In genomic region chr7:803243-803635, GRCh38 we compare ENCODE assay signal across 21 cellular contexts. TPM values are rescaled to one million over a fixed set of nuclear protein-coding genes. Genes with fewer than 3 reads are reported as not detected.
A peak's percentile ranks its signal among the peaks of the same experiment; 100 is the strongest.
DNase-seq lines count a peak whose midpoint lies in the region; ATAC-seq and TF ChIP-seq lines count a peak whose summit lies in the region.
"Had no signal": no experiment of that assay in that cellular context is flagged by ENCODE, and none has a peak within 500 bp of the region (broad histone marks: within the 10 kb centered on the region; RNA-seq: fewer than 3 reads in every experiment).

No MANE protein-coding gene starts in this region.

- H3K9me3 ChIP-seq in BLaER1, result peaks cover 30% of the 10 kb centered on the region
- no peaks in the 10 kb centered on the region for H3K9me3 ChIP-seq in SK-N-MC (ENCODE audit: low read depth, low read length)
- no peaks in the 10 kb centered on the region for H3K9me3 ChIP-seq in thoracic aorta
- no peaks in the 10 kb centered on the region for H3K9me3 ChIP-seq in smooth muscle cell (replicated peaks; ENCODE audit: low read depth)
- H3K9me3 ChIP-seq: esophagus squamous epithelium, left ventricle myocardium inferior, suprapubic skin had no signal

- no peak overlapping the region for H3K4me3 ChIP-seq in BLaER1
- H3K4me3 ChIP-seq in SK-N-MC, result no peak overlapping the region
- no peak overlapping the region for H3K4me3 ChIP-seq in thoracic aorta
- no peak overlapping the region for H3K4me3 ChIP-seq in smooth muscle cell
- H3K4me3 ChIP-seq: esophagus squamous epithelium, left ventricle myocardium inferior, suprapubic skin had no signal

- H3K4me2 ChIP-seq in BLaER1 (peak overlapping the region; percentile 39), smooth muscle cell (no peak overlapping the region)

- H3K27me3 ChIP-seq in BLaER1 (no peaks in the 10 kb centered on the region), thoracic aorta (replicated peaks; ENCODE audit: insufficient read depth) (no peaks in the 10 kb centered on the region), smooth muscle cell (ENCODE audit: low read depth) (no peaks in the 10 kb centered on the region)
- H3K27me3 ChIP-seq: brain microvascular endothelial cell, esophagus squamous epithelium, suprapubic skin had no signal

- H3K27ac ChIP-seq in BLaER1, result no peak overlapping the region
- H3K27ac ChIP-seq in SK-N-MC, result peak overlapping the region; percentile 72; the same call in 1 of the 2 replicates
- peak overlapping the region; percentile 85 to 92 for H3K27ac ChIP-seq in thoracic aorta
- H3K27ac ChIP-seq in smooth muscle cell (ENCODE audit: low read depth), result no peak overlapping the region
- H3K27ac ChIP-seq: brain microvascular endothelial cell, left ventricle myocardium inferior, suprapubic skin had no signal

- H4K20me1 ChIP-seq in BLaER1 (no peaks in the 10 kb centered on the region), smooth muscle cell (ENCODE audit: low read depth) (no peaks in the 10 kb centered on the region)

- H3K79me2 ChIP-seq in smooth muscle cell (ENCODE audit: low read depth), result no peaks in the 10 kb centered on the region

- no peak for TF ChIP-seq CTCF in thoracic aorta (IDR thresholded peaks at IDR 0.05)
- no peak for TF ChIP-seq CTCF in smooth muscle cell (IDR thresholded peaks at IDR 0.05; ENCODE audit: borderline replicate concordance, insufficient read depth, poor library complexity, severe bottlenecking)

- H3K36me3 ChIP-seq in BLaER1 (no peaks in the 10 kb centered on the region), SK-N-MC (ENCODE audit: insufficient read depth, low read length) (no peaks in the 10 kb centered on the region), thoracic aorta (no peaks in the 10 kb centered on the region), smooth muscle cell (ENCODE audit: low read depth) (no peaks in the 10 kb centered on the region)
- H3K36me3 ChIP-seq: brain microvascular endothelial cell, esophagus squamous epithelium, left ventricle myocardium inferior, suprapubic skin had no signal

- ATAC-seq in thoracic aorta (ENCODE audit: insufficient number of reproducible peaks, low FRiP score, low read depth), result no peak
- ATAC-seq: activated CD4-positive, CD25-positive, alpha-beta regulatory T cell treated with anti-CD3 and anti-CD28 coated beads, Interleukin-2, amount 50 U/mL, for 24 hours; activated CD8-positive, alpha-beta T cell treated with anti-CD3 and anti-CD28 coated beads, Interleukin-2, amount 10 ng/mL, durations not matched to agents 7 days and 5 days; effector memory CD8-positive, alpha-beta T cell had no signal

- no peak overlapping the region for H3K9ac ChIP-seq in BLaER1
- no peak overlapping the region for H3K9ac ChIP-seq in SK-N-MC (ENCODE audit: insufficient read length)
- no peak overlapping the region for H3K9ac ChIP-seq in smooth muscle cell (ENCODE audit: low read depth)

- no peak for DNase-seq in SK-N-MC (ENCODE audit: low read depth, low spot score)
- peak; percentile 64 for DNase-seq in kidney tubule cell (ENCODE audit: low spot score)
- DNase-seq in thoracic aorta (ENCODE audit: low spot score), result no peak
- DNase-seq in smooth muscle cell (lab: John Stamatoyannopoulos, UW; ENCODE audit: unreplicated experiment), result no peak
- DNase-seq in SK-N-DZ (ENCODE audit: low spot score), result no peak
- DNase-seq in NCI-H1092 (lab: John Stamatoyannopoulos, UW), result no peak
- no peak for DNase-seq in NCI-H2196 (lab: John Stamatoyannopoulos, UW; ENCODE audit: unreplicated experiment)
- DNase-seq: activated CD8-positive, alpha-beta T cell treated with anti-CD3 and anti-CD28 coated beads, Interleukin-2, amount 10 ng/mL, durations not matched to agents 7 days and 5 days; activated gamma-delta T cell treated with Interleukin-2 at 50 U/mL for 16 hours; brain microvascular endothelial cell; DMS153; effector memory CD8-positive, alpha-beta T cell; esophagus squamous epithelium; GDM1; glutamatergic neuron; left ventricle myocardium inferior; NCI-H1694 treated with DMSO at 0.1 percent for 48 hours; NCI-H69 had no signal

- WGBS in smooth muscle cell (ENCODE audit: low lambda C conversion rate), result 58% methylated on average over 10 of the region's 10 CpGs

- H3F3A ChIP-seq in smooth muscle cell (ENCODE audit: low read depth), result no peaks in the 10 kb centered on the region

- H3K4me1 ChIP-seq in BLaER1, result peaks cover 27% of the 10 kb centered on the region
- peaks cover 15 to 49% of the 10 kb centered on the region in 2 donors for H3K4me1 ChIP-seq in thoracic aorta (ENCODE audit: control insufficient read depth in 1 of 2, low read depth in 2 of 2)
- H3K4me1 ChIP-seq in smooth muscle cell (ENCODE audit: low read depth), result no peaks in the 10 kb centered on the region

- H2AFZ ChIP-seq in smooth muscle cell (ENCODE audit: low read depth), result no peak overlapping the region

RNA-seq across cellular contexts. Expression of gene SUN1, which starts 29.0 kb away (rescaled TPM):
- total RNA-seq in thoracic aorta (100 to 1,000 TPM; 205 to 319 TPM), smooth muscle cell (55.4 and 90.3 TPM in 2 replicates)
- polyA plus RNA-seq in smooth muscle cell, result 50.7 and 70.6 TPM in 2 replicates
- polyA plus RNA-seq in SK-N-DZ (2014; cell fraction: cytosol; rRNA removed), result 120 and 153 TPM in 2 replicates
- 448 and 810 TPM in 2 replicates for polyA plus RNA-seq in SK-N-DZ (2014; cell fraction: nucleus; rRNA removed)

Comparison
In these comparisons a context has a peak if more than half of its experiments do, and no peak if none do; other contexts are left out.
1. H3K27ac ChIP-seq: peak in SK-N-MC (single experiment) and thoracic aorta (2 of 2); none in BLaER1 (single experiment) and smooth muscle cell (single experiment).